8 cellular contexts compared by ENCODE assay signal in genomic region chr19:2720777-2721569, GRCh38. TPM values are rescaled to one million over a fixed set of nuclear protein-coding genes. Genes with fewer than 3 reads are reported as not detected.
DNase-seq lines count a peak whose midpoint lies in the region; ATAC-seq and TF ChIP-seq lines count a peak whose summit lies in the region.

TSS of gene DIRAS1 (minus strand) at chr19:2721372. CDS start at chr19:2717806, 3,566 bp downstream.

- peaks cover 9% of the 10 kb centered on the region for H3K4me1 ChIP-seq in CD8-positive, alpha-beta T cell (ENCODE audit: insufficient read depth, low read length)
- H3K4me1 ChIP-seq in PC-3 (ENCODE audit: insufficient read depth, low read length) (peaks cover 9% of the 10 kb centered on the region), parathyroid adenoma (peaks cover 16% of the 10 kb centered on the region)

- no peaks in the 10 kb centered on the region for H3K36me3 ChIP-seq in CD8-positive, alpha-beta T cell (ENCODE audit: insufficient read depth, low read length)
- H3K36me3 ChIP-seq in PC-3 (ENCODE audit: low read depth, low read length) (no peaks in the 10 kb centered on the region), parathyroid adenoma (ENCODE audit: control insufficient read depth, insufficient read depth, low read length) (no peaks in the 10 kb centered on the region)

- CTCF ChIA-PET in CD8-positive, alpha-beta T cell (lab: Charles Lee) = no interaction called here
- CTCF ChIA-PET in PC-3 (lab: Charles Lee) = no interaction called here

- peaks cover 7% of the 10 kb centered on the region for H3K4me1 Mint-ChIP-seq in CD8-positive, alpha-beta T cell (ENCODE audit: low read depth)

- POLR2A ChIA-PET in CD8-positive, alpha-beta T cell (lab: Charles Lee) = no interaction called here
- POLR2A ChIA-PET in PC-3 (lab: Charles Lee; ENCODE audit: unreplicated experiment) = no interaction called here

- no peaks in the 10 kb centered on the region for H3K9me2 ChIP-seq in PC-3 (replicated peaks; ENCODE audit: low read length)

- no peaks in the 10 kb centered on the region for H3K9me3 Mint-ChIP-seq in CD8-positive, alpha-beta T cell

- H3K36me3 Mint-ChIP-seq in CD8-positive, alpha-beta T cell = no peaks in the 10 kb centered on the region

- no peak within 1 kb of the TSS for H3K4me3 ChIP-seq in CD8-positive, alpha-beta T cell (ENCODE audit: low read depth, low read length)
- H3K4me3 ChIP-seq in PC-3 (ENCODE audit: low read length) (peak within 1 kb of the TSS; percentile 46), fibroblast of villous mesenchyme (ENCODE audit: low read depth, low read length) (peak within 1 kb of the TSS; percentile 10), parathyroid adenoma (ENCODE audit: low read depth, low read length) (peak within 1 kb of the TSS; percentile 70)

- H2AFZ ChIP-seq in PC-3 (ENCODE audit: low read length) (no peak within 1 kb of the TSS), parathyroid adenoma (peak within 1 kb of the TSS; percentile 84)

- no peak for DNase-seq in CD8-positive, alpha-beta T cell
- DNase-seq in PC-3 (no peak), fibroblast of villous mesenchyme (ENCODE audit: low read depth) (no peak), SIG-M5 (lab: John Stamatoyannopoulos, UW) (no peak), OCI-M1 (lab: John Stamatoyannopoulos, UW) (no peak)

- H3K27ac Mint-ChIP-seq in CD8-positive, alpha-beta T cell = no peak within 1 kb of the TSS

- H3K79me2 ChIP-seq in PC-3 (ENCODE audit: low read length) = no peaks in the 10 kb centered on the region
- H3K79me2 ChIP-seq in parathyroid adenoma = no peaks in the 10 kb centered on the region

- H3F3A ChIP-seq in PC-3 (ENCODE audit: low read length, unreplicated experiment) = no peaks in the 10 kb centered on the region

- no peak for TF ChIP-seq CTCF in CD8-positive, alpha-beta T cell (IDR thresholded peaks at IDR 0.05)
- no peak for TF ChIP-seq CTCF in PC-3 (conservative IDR thresholded peaks at IDR 0.05; ENCODE audit: low read depth, low read length)
- no peak for TF ChIP-seq CTCF in fibroblast of villous mesenchyme (IDR thresholded peaks at IDR 0.05; ENCODE audit: insufficient read depth, low read depth, low read length)
- TF ChIP-seq CTCF in parathyroid adenoma (IDR thresholded peaks at IDR 0.05) = no peak

- H4K20me1 ChIP-seq in PC-3 (ENCODE audit: low read length) = no peaks in the 10 kb centered on the region

- H3K27ac ChIP-seq in CD8-positive, alpha-beta T cell (ENCODE audit: low read depth, low read length) = no peak within 1 kb of the TSS
- H3K27ac ChIP-seq in PC-3 (ENCODE audit: low read length) (no peak within 1 kb of the TSS), parathyroid adenoma (peak within 1 kb of the TSS; percentile 6)

- H3K27me3 Mint-ChIP-seq in CD8-positive, alpha-beta T cell (ENCODE audit: low read depth) = peaks cover 26% of the 10 kb centered on the region

- peak within 1 kb of the TSS; percentile 64 for H3K4me3 Mint-ChIP-seq in CD8-positive, alpha-beta T cell

- no peaks in the 10 kb centered on the region for H3K9me3 ChIP-seq in CD8-positive, alpha-beta T cell (ENCODE audit: low read length)
- H3K9me3 ChIP-seq in PC-3 (ENCODE audit: low read length) (no peaks in the 10 kb centered on the region), parathyroid adenoma (ENCODE audit: control insufficient read depth, low read length) (no peaks in the 10 kb centered on the region)

- no peak within 1 kb of the TSS for H3K9ac ChIP-seq in PC-3 (ENCODE audit: low read length)
- peak within 1 kb of the TSS; percentile 53 for H3K9ac ChIP-seq in parathyroid adenoma

- intact Hi-C loops in CD8-positive, alpha-beta T cell (cut with DNase I, micrococcal nuclease) = no loop called here
- intact Hi-C loops in PC-3 (cut with micrococcal nuclease) = no loop called here

- no TSS peak for BruUV-seq in PC-3 (replicated peaks; lab: Mats Ljungman, UMichigan)

- H3K27me3 ChIP-seq in CD8-positive, alpha-beta T cell (ENCODE audit: insufficient read depth, low read length) = peaks cover 20% of the 10 kb centered on the region
- H3K27me3 ChIP-seq in PC-3 (ENCODE audit: low read length) (no peaks in the 10 kb centered on the region), parathyroid adenoma (ENCODE audit: control insufficient read depth, insufficient read depth, low read length) (no peaks in the 10 kb centered on the region)

- H3K4me2 ChIP-seq in PC-3 (ENCODE audit: low read length) = peak within 1 kb of the TSS; percentile 34
- peak within 1 kb of the TSS; percentile 91 for H3K4me2 ChIP-seq in parathyroid adenoma (ENCODE audit: low read length)

- no peak for ATAC-seq in CD8-positive, alpha-beta T cell
- ATAC-seq in PC-3 = peak; percentile 20; the same call in 1 of the 2 replicates
- ATAC-seq in GM19397 (IDR thresholded peaks at IDR 0.05; ENCODE audit: unreplicated experiment) = no peak
- ATAC-seq in HG03521 (IDR thresholded peaks at IDR 0.05; ENCODE audit: unreplicated experiment) = no peak

RNA-seq across cellular contexts. Expression of gene DIRAS1, which starts in this region (rescaled TPM):
- total RNA-seq in CD8-positive, alpha-beta T cell = under 1 TPM; 0.19 to 0.42 TPM
- total RNA-seq in PC-3 (2014; rRNA removed) (1.7 and 2.0 TPM in 2 replicates), fibroblast of villous mesenchyme (under 0.01 and 0.32 TPM in 2 replicates)
